ENCODE assay signal across 9 cellular contexts in genomic region chr9:83281306-83282255, GRCh38.
A peak's percentile ranks its signal among the peaks of the same experiment; 100 is the strongest.
DNase-seq lines count a peak whose midpoint lies in the region; ATAC-seq and TF ChIP-seq lines count a peak whose summit lies in the region.
"Had no signal": no experiment of that assay in that cellular context is flagged by ENCODE, and none has a peak within 500 bp of the region (broad histone marks: within the 10 kb centered on the region; RNA-seq: fewer than 3 reads in every experiment).

No MANE protein-coding gene starts in this region.

- H4K20me1 ChIP-seq in MM.1S (ENCODE audit: insufficient read depth, low read length), result no peaks in the 10 kb centered on the region

- H3K27ac ChIP-seq in MM.1S (ENCODE audit: low read length), result no peak overlapping the region

- H3K4me3 ChIP-seq in fibroblast of mammary gland (ENCODE audit: control insufficient read depth, low read depth, low read length) (no peak overlapping the region), MM.1S (ENCODE audit: low read length) (no peak overlapping the region)

- no peaks in the 10 kb centered on the region for H3K4me1 ChIP-seq in MM.1S (ENCODE audit: low read length)

- DNase-seq in NOMO-1 treated with dmso at 0.1 percent for 144 hours (lab: John Stamatoyannopoulos, UW; ENCODE audit: unreplicated experiment), result peak; percentile 18
- peak; percentile 86 for DNase-seq in fibroblast of mammary gland (ENCODE audit: low read depth)
- peak; percentile 23 for DNase-seq in putamen (ENCODE audit: low spot score)
- DNase-seq in MM.1S, result no peak
- no peak for DNase-seq in stimulated activated CD4-positive, alpha-beta T cell treated with anti-CD3 and anti-CD28 coated beads, Interleukin-4, amount 100 ng/mL, for 4 hours
- DNase-seq: activated naive CD8-positive, alpha-beta T cell treated with anti-CD3 and anti-CD28 coated beads, Interleukin-2, amount 10 ng/mL, durations not matched to agents 7 days and 5 days had no signal

- H3K36me3 ChIP-seq in MM.1S (replicated peaks; ENCODE audit: insufficient read depth, low read length), result no peaks in the 10 kb centered on the region

- H3K79me2 ChIP-seq in MM.1S (ENCODE audit: low read length), result no peaks in the 10 kb centered on the region

- H3K4me2 ChIP-seq in MM.1S (ENCODE audit: low read depth, low read length), result no peak overlapping the region

- TF ChIP-seq CTCF in fibroblast of mammary gland (conservative IDR thresholded peaks at IDR 0.05; ENCODE audit: control insufficient read depth, insufficient read depth, low read depth, low read length) (no peak), MM.1S (IDR thresholded peaks at IDR 0.05; ENCODE audit: low read length) (no peak)

- H3K9ac ChIP-seq in MM.1S (ENCODE audit: low read length), result no peak overlapping the region

- ATAC-seq in GM18870 (IDR thresholded peaks at IDR 0.05; ENCODE audit: unreplicated experiment), result peak; percentile 71
- ATAC-seq in HG02678 (IDR thresholded peaks at IDR 0.05; ENCODE audit: unreplicated experiment), result no peak
- ATAC-seq in HG02642 (IDR thresholded peaks at IDR 0.05; ENCODE audit: poor library complexity, unreplicated experiment), result no peak

- H3K9me2 ChIP-seq in MM.1S (replicated peaks; ENCODE audit: insufficient read depth, low read length), result no peaks in the 10 kb centered on the region

- no peaks in the 10 kb centered on the region for H3K9me3 ChIP-seq in MM.1S (replicated peaks; ENCODE audit: insufficient read depth, low read length)

- no peak overlapping the region for H2AFZ ChIP-seq in MM.1S (ENCODE audit: low read length)

- no peaks in the 10 kb centered on the region for H3K27me3 ChIP-seq in MM.1S (replicated peaks; ENCODE audit: insufficient read depth, low read length)

- H3F3A ChIP-seq in MM.1S (ENCODE audit: insufficient read depth, low read length), result no peaks in the 10 kb centered on the region

Comparison
In these comparisons a context has a peak if more than half of its experiments do, and no peak if none do; other contexts are left out.
1. DNase-seq: peak in NOMO-1 treated with dmso at 0.1 percent for 144 hours (single experiment), fibroblast of mammary gland (single experiment) and putamen (single experiment); none in MM.1S (single experiment) and stimulated activated CD4-positive, alpha-beta T cell treated with anti-CD3 and anti-CD28 coated beads, Interleukin-4, amount 100 ng/mL, for 4 hours (0 of 2).